13 cellular contexts compared by ENCODE assay signal in genomic region chr11:32069361-32070058, GRCh38.
DNase-seq lines count a peak whose midpoint lies in the region; ATAC-seq and TF ChIP-seq lines count a peak whose summit lies in the region.
"Had no signal": no experiment of that assay in that cellular context is flagged by ENCODE, and none has a peak within 500 bp of the region (broad histone marks: within the 10 kb centered on the region; RNA-seq: fewer than 3 reads in every experiment).

No MANE protein-coding gene starts in this region.

- no peak overlapping the region for H3K4me3 Mint-ChIP-seq in activated T-cell treated with anti-CD3 and anti-CD28 coated beads, Interleukin-2, amount 50 U/mL, for 24 hours

- H3K4me1 Mint-ChIP-seq in activated T-cell treated with anti-CD3 and anti-CD28 coated beads, Interleukin-2, amount 50 U/mL, for 24 hours (ENCODE audit: low read depth) = no peaks in the 10 kb centered on the region

- H3K36me3 Mint-ChIP-seq in activated T-cell treated with anti-CD3 and anti-CD28 coated beads, Interleukin-2, amount 50 U/mL, for 24 hours (ENCODE audit: low read depth) = no peaks in the 10 kb centered on the region

- DNase-seq in GM12865 (ENCODE audit: low read depth) (peak; percentile 58), nucleus accumbens (lab: John Stamatoyannopoulos, UW) (no peak), GOT3 (lab: John Stamatoyannopoulos, UW) (no peak)
- DNase-seq in activated T-cell treated with anti-CD3 and anti-CD28 coated beads, Interleukin-2, amount 50 U/mL, for 24 hours = no peak
- DNase-seq in activated CD8-positive, alpha-beta memory T cell treated with anti-CD3 and anti-CD28 coated beads, Interleukin-2, amount 50 U/mL, for 4 hours = no peak
- DNase-seq: activated naive CD4-positive, alpha-beta T cell treated with Interleukin-2 at 50 U/mL for 16 hours; heart left ventricle; NCI-H1436 treated with DMSO at 0.1 percent for 48 hours; NCI-H446 treated with DMSO at 0.1 percent for 48 hours; transverse colon had no signal

- no peak overlapping the region for H3K27ac Mint-ChIP-seq in activated T-cell treated with anti-CD3 and anti-CD28 coated beads, Interleukin-2, amount 50 U/mL, for 24 hours

- no peaks in the 10 kb centered on the region for H3K9me3 Mint-ChIP-seq in activated T-cell treated with anti-CD3 and anti-CD28 coated beads, Interleukin-2, amount 50 U/mL, for 24 hours

- H3K4me3 ChIP-seq in GM12865 (ENCODE audit: low read depth, low read length) = no peak overlapping the region
- H3K4me3 ChIP-seq: heart left ventricle, transverse colon had no signal

- peak; percentile 80 for ATAC-seq in GM19372 (IDR thresholded peaks at IDR 0.05; ENCODE audit: low read depth, unreplicated experiment)
- peak; percentile 71 for ATAC-seq in HG02759 (IDR thresholded peaks at IDR 0.05; ENCODE audit: unreplicated experiment)
- ATAC-seq in HG03520 (IDR thresholded peaks at IDR 0.05; ENCODE audit: unreplicated experiment) = peak; percentile 74
- ATAC-seq: heart left ventricle had no signal

- TF ChIP-seq CTCF in GM12865 (IDR thresholded peaks at IDR 0.05; ENCODE audit: insufficient read depth, low read depth, low read length, missing control alignments) = no peak

- peaks cover 58% of the 10 kb centered on the region for H3K27me3 Mint-ChIP-seq in activated T-cell treated with anti-CD3 and anti-CD28 coated beads, Interleukin-2, amount 50 U/mL, for 24 hours
